In genomic region chr19:50979758-50980157, GRCh38 we compare ENCODE assay signal across 25 cellular contexts. TPM values are rescaled to one million over a fixed set of nuclear protein-coding genes. Genes with fewer than 3 reads are reported as not detected.
"Had no signal": no experiment of that assay in that cellular context is flagged by ENCODE, and none has a peak within 500 bp of the region (broad histone marks: within the 10 kb centered on the region; RNA-seq: fewer than 3 reads in every experiment).

No MANE protein-coding gene starts in this region.

- H3K4me1 ChIP-seq: ascending aorta, body of pancreas had no signal

- H3K36me3 ChIP-seq: ascending aorta had no signal

- DNase-seq: activated CD4-positive, alpha-beta T cell treated with anti-CD3 and anti-CD28 coated beads for 36 hours; activated CD4-positive, CD25-positive, alpha-beta regulatory T cell; activated CD8-positive, alpha-beta memory T cell treated with anti-CD3 and anti-CD28 coated beads, Interleukin-2, amount 10 ng/mL, durations not matched to agents 7 days and 5 days; activated effector memory CD4-positive, alpha-beta T cell treated with anti-CD3 and anti-CD28 coated beads, Interleukin-2, amount 50 U/mL, for 16 hours; activated naive CD4-positive, alpha-beta T cell treated with Interleukin-2 at 50 U/mL for 16 hours; activated naive CD8-positive, alpha-beta T cell treated with anti-CD3 and anti-CD28 coated beads, Interleukin-2, amount 50 U/mL, for 24 hours; activated T-cell treated with anti-CD3 and anti-CD28 coated beads, Interleukin-2, amount 50 U/mL, for 4 hours; amniotic stem cell; body of pancreas; central memory CD4-positive, alpha-beta T cell; Karpas-422; MM.1S; NCI-H1105; NCI-H1436; NCI-H1694 treated with DMSO at 0.1 percent for 48 hours; NCI-H2029 treated with DMSO at 0.1 percent for 48 hours; NCI-H345; NCI-H510A; NCI-H69; NK-92 treated with Interleukin-12 subunit alpha and Interleukin-12 subunit beta, amount 100 ng/mL, for 24 hours; SHP77 treated with DMSO at 0.1 percent for 48 hours; T-helper 17 cell; T-helper 9 cell had no signal

- H3K27ac ChIP-seq: ascending aorta, body of pancreas had no signal

- H3K4me3 ChIP-seq: ascending aorta, body of pancreas had no signal

- H3K9me3 ChIP-seq: ascending aorta, body of pancreas had no signal

- ATAC-seq: activated CD4-positive, alpha-beta T cell treated with anti-CD3 and anti-CD28 coated beads for 36 hours; activated CD8-positive, alpha-beta memory T cell treated with anti-CD3 and anti-CD28 coated beads, Interleukin-2, amount 10 ng/mL, durations not matched to agents 7 days and 5 days; activated naive CD4-positive, alpha-beta T cell treated with anti-CD3 and anti-CD28 coated beads, Interleukin-2, amount 50 U/mL, for 72 hours; activated naive CD8-positive, alpha-beta T cell treated with anti-CD3 and anti-CD28 coated beads, Interleukin-2, amount 50 U/mL, for 24 hours; activated T-cell treated with anti-CD3 and anti-CD28 coated beads, Interleukin-2, amount 50 U/mL, for 4 hours; body of pancreas; T-helper 17 cell had no signal

- H3K27me3 ChIP-seq: ascending aorta, body of pancreas had no signal

RNA-seq across cellular contexts. Expression of gene KLK7, which starts 4.0 kb away (rescaled TPM):
- total RNA-seq: activated CD4-positive, alpha-beta T cell treated with anti-CD3 and anti-CD28 coated beads for 36 hours; activated CD8-positive, alpha-beta memory T cell treated with anti-CD3 and anti-CD28 coated beads, Interleukin-2, amount 10 ng/mL, durations not matched to agents 7 days and 5 days; activated naive CD4-positive, alpha-beta T cell treated with anti-CD3 and anti-CD28 coated beads, Interleukin-2, amount 50 U/mL, for 72 hours; activated T-cell treated with anti-CD3 and anti-CD28 coated beads, Interleukin-2, amount 50 U/mL, for 4 hours; ascending aorta; T-helper 17 cell had no signal

RNA-seq across cellular contexts. Expression of gene KLK6, which starts 10.4 kb away (rescaled TPM):
- total RNA-seq: activated CD4-positive, alpha-beta T cell treated with anti-CD3 and anti-CD28 coated beads for 36 hours; activated CD8-positive, alpha-beta memory T cell treated with anti-CD3 and anti-CD28 coated beads, Interleukin-2, amount 10 ng/mL, durations not matched to agents 7 days and 5 days; activated naive CD4-positive, alpha-beta T cell treated with anti-CD3 and anti-CD28 coated beads, Interleukin-2, amount 50 U/mL, for 72 hours; activated T-cell treated with anti-CD3 and anti-CD28 coated beads, Interleukin-2, amount 50 U/mL, for 4 hours; ascending aorta; body of pancreas; T-helper 17 cell had no signal

RNA-seq across cellular contexts. Expression of gene KLK8, which starts 21.6 kb away (rescaled TPM):
- total RNA-seq: activated CD4-positive, alpha-beta T cell treated with anti-CD3 and anti-CD28 coated beads for 36 hours; activated CD8-positive, alpha-beta memory T cell treated with anti-CD3 and anti-CD28 coated beads, Interleukin-2, amount 10 ng/mL, durations not matched to agents 7 days and 5 days; activated naive CD4-positive, alpha-beta T cell treated with anti-CD3 and anti-CD28 coated beads, Interleukin-2, amount 50 U/mL, for 72 hours; activated T-cell treated with anti-CD3 and anti-CD28 coated beads, Interleukin-2, amount 50 U/mL, for 4 hours; ascending aorta; body of pancreas; T-helper 17 cell had no signal

RNA-seq across cellular contexts. Expression of gene KLK5, which starts 26.9 kb away (rescaled TPM):
- total RNA-seq: activated CD4-positive, alpha-beta T cell treated with anti-CD3 and anti-CD28 coated beads for 36 hours; activated CD8-positive, alpha-beta memory T cell treated with anti-CD3 and anti-CD28 coated beads, Interleukin-2, amount 10 ng/mL, durations not matched to agents 7 days and 5 days; activated naive CD4-positive, alpha-beta T cell treated with anti-CD3 and anti-CD28 coated beads, Interleukin-2, amount 50 U/mL, for 72 hours; activated T-cell treated with anti-CD3 and anti-CD28 coated beads, Interleukin-2, amount 50 U/mL, for 4 hours; ascending aorta; body of pancreas; T-helper 17 cell had no signal

RNA-seq across cellular contexts. Expression of gene KLK10, which starts 39.8 kb away (rescaled TPM):
- total RNA-seq: activated CD4-positive, alpha-beta T cell treated with anti-CD3 and anti-CD28 coated beads for 36 hours; activated CD8-positive, alpha-beta memory T cell treated with anti-CD3 and anti-CD28 coated beads, Interleukin-2, amount 10 ng/mL, durations not matched to agents 7 days and 5 days; activated naive CD4-positive, alpha-beta T cell treated with anti-CD3 and anti-CD28 coated beads, Interleukin-2, amount 50 U/mL, for 72 hours; activated T-cell treated with anti-CD3 and anti-CD28 coated beads, Interleukin-2, amount 50 U/mL, for 4 hours; body of pancreas; T-helper 17 cell had no signal
